In genomic region chr2:21781962-21782361, GRCh38 we compare ENCODE assay signal across 6 cellular contexts.
"Had no signal": no experiment of that assay in that cellular context is flagged by ENCODE, and none has a peak within 500 bp of the region (broad histone marks: within the 10 kb centered on the region; RNA-seq: fewer than 3 reads in every experiment).

No MANE protein-coding gene starts in this region.

- H3K9me3 ChIP-seq: HAP-1 had no signal

- H3K36me3 ChIP-seq: HAP-1 had no signal

- H3K4me3 ChIP-seq: GM23248, HAP-1 had no signal

- H2AFZ ChIP-seq: GM23248 had no signal

- DNase-seq: GM23248, GOT3, H7, HFFc6 had no signal

- H3K27ac ChIP-seq: GM23248, HL-60 had no signal

- H3K9ac ChIP-seq: GM23248 had no signal
